ENCODE assay signal across 1 cellular context in genomic region chr2:41870948-41871522, GRCh38.
TF ChIP-seq lines count a peak whose summit lies in the region.

No MANE protein-coding gene starts in this region.

TF ChIP-seq in H1, 55 proteins besides CTCF, POLR2A, EP300 and RAD21:
- TF ChIP-seq, protein P1, sequence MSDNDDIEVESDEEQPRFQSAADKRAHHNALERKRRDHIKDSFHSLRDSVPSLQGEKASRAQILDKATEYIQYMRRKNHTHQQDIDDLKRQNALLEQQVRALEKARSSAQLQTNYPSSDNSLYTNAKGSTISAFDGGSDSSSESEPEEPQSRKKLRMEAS (IDR thresholded peaks at IDR 0.05) = peak; percentile 48; the same call in 1 of the 2 replicates
- 0 out of 2 replicates have a peak, but pooled peaks have one; percentile 43 for TF ChIP-seq E2F6 (IDR thresholded peaks at IDR 0.05)
- TF ChIP-seq KDM5A (IDR thresholded peaks at IDR 0.05; ENCODE audit: low read length) = no peak
